Comparison of ENCODE assay signal across 8 cellular contexts in the genomic region with DNA sequence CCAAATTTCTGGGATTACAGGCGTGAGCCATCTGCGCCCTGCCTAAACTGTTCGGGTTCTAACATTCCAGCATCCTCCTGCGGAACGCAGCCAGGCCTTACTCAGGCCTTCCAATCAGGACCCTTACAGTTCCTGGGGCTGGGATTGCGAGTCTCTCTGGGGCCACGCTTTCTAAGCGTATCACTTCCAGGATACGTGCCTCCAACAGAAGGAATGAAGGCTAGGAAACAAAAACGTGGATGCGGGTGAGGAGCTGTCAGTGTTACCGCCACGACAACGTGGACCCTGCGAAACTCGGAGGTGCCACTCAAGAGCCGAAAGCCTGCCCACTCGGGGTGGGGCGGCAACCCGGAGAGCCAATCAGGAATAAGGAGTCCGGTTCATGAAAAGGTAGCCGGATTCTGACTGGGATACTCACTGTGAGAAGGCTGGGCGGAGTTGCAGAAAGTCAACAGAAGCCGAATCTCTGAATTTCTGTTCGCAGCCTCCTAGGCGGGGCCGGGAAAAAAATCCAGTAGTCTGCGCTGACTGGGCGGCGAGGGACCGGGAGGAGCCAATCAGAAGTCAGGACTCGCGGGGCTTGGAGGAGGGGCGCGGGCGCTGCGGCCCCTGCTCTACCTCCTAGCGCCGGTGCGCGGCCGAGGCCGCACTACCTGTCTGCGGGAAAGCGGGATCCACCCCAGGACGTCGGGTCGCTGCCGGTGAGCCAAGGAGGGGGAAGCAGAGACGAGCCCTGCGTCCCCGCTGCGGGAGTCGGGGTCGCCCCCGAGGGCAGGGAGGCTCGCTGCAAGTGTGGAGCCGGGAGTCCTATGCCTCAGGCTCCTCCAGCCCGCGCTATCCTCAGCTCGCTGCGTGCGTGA. TPM values are rescaled to one million over a fixed set of nuclear protein-coding genes. Genes with fewer than 3 reads are reported as not detected.
DNase-seq lines count a peak whose midpoint lies in the region; ATAC-seq and TF ChIP-seq lines count a peak whose summit lies in the region.

A gene with protein sequence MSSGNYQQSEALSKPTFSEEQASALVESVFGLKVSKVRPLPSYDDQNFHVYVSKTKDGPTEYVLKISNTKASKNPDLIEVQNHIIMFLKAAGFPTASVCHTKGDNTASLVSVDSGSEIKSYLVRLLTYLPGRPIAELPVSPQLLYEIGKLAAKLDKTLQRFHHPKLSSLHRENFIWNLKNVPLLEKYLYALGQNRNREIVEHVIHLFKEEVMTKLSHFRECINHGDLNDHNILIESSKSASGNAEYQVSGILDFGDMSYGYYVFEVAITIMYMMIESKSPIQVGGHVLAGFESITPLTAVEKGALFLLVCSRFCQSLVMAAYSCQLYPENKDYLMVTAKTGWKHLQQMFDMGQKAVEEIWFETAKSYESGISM (plus strand): TSS at position 607 of the 860 bp plus-strand sequence. CDS start 5,512 bp downstream, outside the sequence.

- intact Hi-C loops in naive thymus-derived CD4-positive, alpha-beta T cell (cut with micrococcal nuclease): loop anchor here (1.0 kb wide), 2 partner anchors 33 to 69 kb away; a partner anchor contains a TSS

- CTCF ChIA-PET in naive thymus-derived CD4-positive, alpha-beta T cell (lab: Charles Lee): interaction anchor here (0.6 kb wide), 1 partner anchor 39 kb away, joined by 3 read pairs; no protein-coding TSS in a partner anchor

- H3K4me3 ChIP-seq in GM23338: peak within 1 kb of the TSS; percentile 67
- peak within 1 kb of the TSS; percentile 70 for H3K4me3 ChIP-seq in naive thymus-derived CD4-positive, alpha-beta T cell (ENCODE audit: low read length)

- no peak within 1 kb of the TSS for H3K27ac ChIP-seq in GM23338 (ENCODE audit: low read depth)
- peak within 1 kb of the TSS; percentile 53 for H3K27ac ChIP-seq in naive thymus-derived CD4-positive, alpha-beta T cell (ENCODE audit: low read depth, low read length)

- H4K20me1 ChIP-seq in GM23338 (replicated peaks; ENCODE audit: insufficient read depth): no peaks in the 10 kb centered on the region

- DNase-seq in DMS79 treated with DMSO at 0.1 percent for 48 hours (lab: John Stamatoyannopoulos, UW): peak; percentile 91
- DNase-seq in GM23338 (ENCODE audit: low spot score): peak; percentile 99
- DNase-seq in RPMI8226: peak; percentile 91
- peak; percentile 96 for DNase-seq in fibroblast of peridontal ligament (ENCODE audit: extremely low read depth)
- DNase-seq in naive thymus-derived CD4-positive, alpha-beta T cell: peak; percentile 31 to 80 (median 71)
- DNase-seq in stimulated activated effector memory CD8-positive, alpha-beta T cell treated with anti-CD3 and anti-CD28 coated beads, Interleukin-12 subunit alpha, Interleukin-12 subunit beta, amount 100 ng/mL, for 72 hours (ENCODE audit: low spot score in 2 of 2): peak; percentile 38 to 84

- peaks cover 20% of the 10 kb centered on the region for H3K27me3 ChIP-seq in GM23338 (ENCODE audit: insufficient read depth)
- H3K27me3 ChIP-seq in naive thymus-derived CD4-positive, alpha-beta T cell (ENCODE audit: control insufficient read depth in 2 of 2, insufficient read depth in 2 of 2, low read length in 2 of 2): no peaks in the 10 kb centered on the region

- H3K9me3 Mint-ChIP-seq in GM23338: peaks cover 14% of the 10 kb centered on the region
- no peaks in the 10 kb centered on the region for H3K9me3 Mint-ChIP-seq in activated T-helper 17 cell treated with anti-CD3 and anti-CD28 coated beads, Interleukin-2, amount 50 U/mL, for 72 hours
- peaks cover 0 to 2% (median 0%) of the 10 kb centered on the region in 11 donors for H3K9me3 Mint-ChIP-seq in naive thymus-derived CD4-positive, alpha-beta T cell
- no peaks in the 10 kb centered on the region for H3K9me3 Mint-ChIP-seq in stimulated activated effector memory CD8-positive, alpha-beta T cell treated with anti-CD3 and anti-CD28 coated beads, Interleukin-12 subunit alpha, Interleukin-12 subunit beta, amount 100 ng/mL, for 72 hours

- POLR2A ChIA-PET in naive thymus-derived CD4-positive, alpha-beta T cell (lab: Charles Lee): interaction anchor here (2.2 to 3.4 kb wide), 2 partner anchors 33 to 69 kb away, joined by 8 to 20 read pairs; a partner anchor contains a TSS

- H3K4me1 Mint-ChIP-seq in GM23338: peaks cover 11% of the 10 kb centered on the region
- peaks cover 16% of the 10 kb centered on the region for H3K4me1 Mint-ChIP-seq in activated T-helper 17 cell treated with anti-CD3 and anti-CD28 coated beads, Interleukin-2, amount 50 U/mL, for 72 hours
- H3K4me1 Mint-ChIP-seq in naive thymus-derived CD4-positive, alpha-beta T cell: peaks cover 9 to 44% (median 31%) of the 10 kb centered on the region in 7 donors
- peaks cover 17% of the 10 kb centered on the region for H3K4me1 Mint-ChIP-seq in stimulated activated effector memory CD8-positive, alpha-beta T cell treated with anti-CD3 and anti-CD28 coated beads, Interleukin-12 subunit alpha, Interleukin-12 subunit beta, amount 100 ng/mL, for 72 hours

- peak within 1 kb of the TSS; percentile 86 for H3K4me3 Mint-ChIP-seq in GM23338
- peak within 1 kb of the TSS; percentile 95 for H3K4me3 Mint-ChIP-seq in activated T-helper 17 cell treated with anti-CD3 and anti-CD28 coated beads, Interleukin-2, amount 50 U/mL, for 72 hours
- peak within 1 kb of the TSS; percentile 84 to 99 (median 93) for H3K4me3 Mint-ChIP-seq in naive thymus-derived CD4-positive, alpha-beta T cell
- peak within 1 kb of the TSS; percentile 78 for H3K4me3 Mint-ChIP-seq in stimulated activated effector memory CD8-positive, alpha-beta T cell treated with anti-CD3 and anti-CD28 coated beads, Interleukin-12 subunit alpha, Interleukin-12 subunit beta, amount 100 ng/mL, for 72 hours

- peak; percentile 97 for ATAC-seq in GM23338
- ATAC-seq in activated T-helper 17 cell treated with anti-CD3 and anti-CD28 coated beads, Interleukin-2, amount 50 U/mL, for 72 hours (replicated peaks): peak; percentile 96
- peak; percentile 90 for ATAC-seq in naive thymus-derived CD4-positive, alpha-beta T cell
- peak; percentile 91 for ATAC-seq in stimulated activated effector memory CD8-positive, alpha-beta T cell treated with anti-CD3 and anti-CD28 coated beads, Interleukin-12 subunit alpha, Interleukin-12 subunit beta, amount 100 ng/mL, for 72 hours

- no peaks in the 10 kb centered on the region for H3K79me2 ChIP-seq in GM23338 (replicated peaks; ENCODE audit: insufficient read depth)

- peak within 1 kb of the TSS; percentile 100 for H2AFZ ChIP-seq in GM23338

- H3K36me3 Mint-ChIP-seq in GM23338 (ENCODE audit: low read depth): peaks cover 4% of the 10 kb centered on the region; the same call in 2 of the 3 replicates
- no peaks in the 10 kb centered on the region for H3K36me3 Mint-ChIP-seq in activated T-helper 17 cell treated with anti-CD3 and anti-CD28 coated beads, Interleukin-2, amount 50 U/mL, for 72 hours (ENCODE audit: low read depth)
- peaks cover 0 to 2% (median under 1%) of the 10 kb centered on the region in 5 donors for H3K36me3 Mint-ChIP-seq in naive thymus-derived CD4-positive, alpha-beta T cell
- H3K36me3 Mint-ChIP-seq in stimulated activated effector memory CD8-positive, alpha-beta T cell treated with anti-CD3 and anti-CD28 coated beads, Interleukin-12 subunit alpha, Interleukin-12 subunit beta, amount 100 ng/mL, for 72 hours: peaks cover 1% of the 10 kb centered on the region

- H3K27ac Mint-ChIP-seq in GM23338: peak within 1 kb of the TSS; percentile 83
- H3K27ac Mint-ChIP-seq in activated T-helper 17 cell treated with anti-CD3 and anti-CD28 coated beads, Interleukin-2, amount 50 U/mL, for 72 hours: peak within 1 kb of the TSS; percentile 84
- peak within 1 kb of the TSS; percentile 56 to 90 (median 85) for H3K27ac Mint-ChIP-seq in naive thymus-derived CD4-positive, alpha-beta T cell
- H3K27ac Mint-ChIP-seq in stimulated activated effector memory CD8-positive, alpha-beta T cell treated with anti-CD3 and anti-CD28 coated beads, Interleukin-12 subunit alpha, Interleukin-12 subunit beta, amount 100 ng/mL, for 72 hours: peak within 1 kb of the TSS; percentile 39

- H3K4me2 ChIP-seq in GM23338: peak within 1 kb of the TSS; percentile 91

- H3F3A ChIP-seq in GM23338 (replicated peaks; ENCODE audit: low read depth): peaks cover 10% of the 10 kb centered on the region; the same call in 1 of the 2 replicates

- H3K9me3 ChIP-seq in naive thymus-derived CD4-positive, alpha-beta T cell (ENCODE audit: control insufficient read depth in 2 of 3, low read length in 3 of 3): no peaks in the 10 kb centered on the region

- 0 out of 2 replicates have a peak, but pooled peaks cover 4% of the 10 kb centered on the region for H3K9me2 ChIP-seq in GM23338 (ENCODE audit: insufficient read depth)

- H3K27me3 Mint-ChIP-seq in GM23338 (ENCODE audit: insufficient read depth, low read depth, poor library complexity): peaks cover 14% of the 10 kb centered on the region
- no peaks in the 10 kb centered on the region for H3K27me3 Mint-ChIP-seq in activated T-helper 17 cell treated with anti-CD3 and anti-CD28 coated beads, Interleukin-2, amount 50 U/mL, for 72 hours
- H3K27me3 Mint-ChIP-seq in naive thymus-derived CD4-positive, alpha-beta T cell: peaks cover 0 to 16% (median 0%) of the 10 kb centered on the region in 5 donors

- no peaks in the 10 kb centered on the region for H3K36me3 ChIP-seq in GM23338 (ENCODE audit: insufficient read depth)
- H3K36me3 ChIP-seq in naive thymus-derived CD4-positive, alpha-beta T cell (ENCODE audit: control insufficient read depth in 2 of 3, insufficient read depth in 3 of 3, low read length in 3 of 3): no peaks in the 10 kb centered on the region

- TF ChIP-seq CTCF in GM23338 (conservative IDR thresholded peaks at IDR 0.05; ENCODE audit: low read depth in 2 of 2) (no peak), LNCAP (IDR thresholded peaks at IDR 0.05) (0 out of 2 replicates have a peak, but pooled peaks have one; percentile 12)

- peaks cover 7% of the 10 kb centered on the region; the same call in 1 of the 2 replicates for H3K4me1 ChIP-seq in GM23338 (ENCODE audit: insufficient read depth)
- H3K4me1 ChIP-seq in naive thymus-derived CD4-positive, alpha-beta T cell (ENCODE audit: control insufficient read depth in 2 of 2, insufficient read depth in 2 of 2, low read length in 2 of 2): peaks cover 0 to 12% of the 10 kb centered on the region in 2 donors

TF ChIP-seq in GM23338, 12 proteins besides CTCF, POLR2A, EP300 and RAD21:
- TF ChIP-seq POLR2AphosphoS5 (IDR thresholded peaks at IDR 0.05; ENCODE audit: low read depth): peak; percentile 71
- no peak for TF ChIP-seq STAT1 (IDR thresholded peaks at IDR 0.05; ENCODE audit: unreplicated experiment)

RNA-seq across cellular contexts. Expression of the gene that starts here (rescaled TPM):
- total RNA-seq in GM23338 (2014; rRNA removed; shearing (Covaris generic)): 5.0 and 5.5 TPM in 2 replicates
- polyA plus RNA-seq in GM23338 (2016; fragmentation: Nextera tagmentation; extraction: Ambion mirVana): 2.9 and 4.0 TPM in 2 replicates
- 1 to 10 TPM in 1 of 2 donors, under 1 TPM in 1; 0.91 to 1.2 TPM for total RNA-seq in activated T-helper 17 cell treated with anti-CD3 and anti-CD28 coated beads, Interleukin-2, amount 50 U/mL, for 72 hours
- total RNA-seq in naive thymus-derived CD4-positive, alpha-beta T cell: 1 to 10 TPM; 1.4 to 7.3 (median 3.1) TPM
- polyA plus RNA-seq in naive thymus-derived CD4-positive, alpha-beta T cell: 10 to 100 TPM in 1 of 2 donors, 1 to 10 TPM in 1; 6.2 to 10.1 TPM
